In the genomic region with DNA sequence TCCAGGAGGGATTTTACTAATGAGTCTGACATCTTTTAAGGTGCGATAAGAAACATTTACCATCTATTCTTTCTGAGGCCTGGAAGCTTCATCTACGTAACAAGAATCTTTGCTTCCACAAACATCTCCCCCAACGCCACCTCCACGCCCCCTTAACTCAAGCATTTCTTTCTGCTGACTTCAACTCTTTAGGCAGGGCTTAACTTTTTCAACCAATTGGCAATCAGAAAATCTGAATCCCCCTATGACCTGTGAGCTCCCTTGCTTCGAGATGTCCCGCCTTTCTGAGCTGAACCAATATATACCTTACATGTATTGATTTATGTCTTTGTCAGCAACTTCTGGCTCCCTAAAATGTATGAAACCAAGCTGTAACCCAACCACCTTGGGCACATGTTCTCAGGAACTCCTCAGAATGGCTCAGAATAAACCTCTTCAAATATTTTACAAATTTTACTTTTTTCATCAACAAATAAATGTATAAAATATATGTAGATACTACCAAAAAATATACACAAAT, we compare ENCODE assay signal across 2 cellular contexts.
A peak's percentile ranks its signal among the peaks of the same experiment; 100 is the strongest.
TF ChIP-seq lines count a peak whose summit lies in the region.

No MANE protein-coding gene starts in this region.

TF ChIP-seq in GM23338, 12 proteins besides CTCF, POLR2A, EP300 and RAD21:
- TF ChIP-seq CREB1 (CRISPR knock-in tag; IDR thresholded peaks at IDR 0.05; ENCODE audit: low read depth) (no peak), POLR2AphosphoS5 (IDR thresholded peaks at IDR 0.05; ENCODE audit: low read depth) (peak; percentile 40; the same call in 1 of the 2 replicates), EZH2 (IDR thresholded peaks at IDR 0.05; ENCODE audit: low read depth, unreplicated experiment) (no peak)

TF ChIP-seq in H1, 55 proteins besides CTCF, POLR2A, EP300 and RAD21:
- TF ChIP-seq, protein P1, sequence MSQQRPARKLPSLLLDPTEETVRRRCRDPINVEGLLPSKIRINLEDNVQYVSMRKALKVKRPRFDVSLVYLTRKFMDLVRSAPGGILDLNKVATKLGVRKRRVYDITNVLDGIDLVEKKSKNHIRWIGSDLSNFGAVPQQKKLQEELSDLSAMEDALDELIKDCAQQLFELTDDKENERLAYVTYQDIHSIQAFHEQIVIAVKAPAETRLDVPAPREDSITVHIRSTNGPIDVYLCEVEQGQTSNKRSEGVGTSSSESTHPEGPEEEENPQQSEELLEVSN (IDR thresholded peaks at IDR 0.05) = 0 out of 2 replicates have a peak, but pooled peaks have one; percentile 18
- TF ChIP-seq, protein P2, sequence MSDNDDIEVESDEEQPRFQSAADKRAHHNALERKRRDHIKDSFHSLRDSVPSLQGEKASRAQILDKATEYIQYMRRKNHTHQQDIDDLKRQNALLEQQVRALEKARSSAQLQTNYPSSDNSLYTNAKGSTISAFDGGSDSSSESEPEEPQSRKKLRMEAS (IDR thresholded peaks at IDR 0.05) = no peak
- TF ChIP-seq RNF2 (IDR thresholded peaks at IDR 0.05; ENCODE audit: borderline replicate concordance, low read depth, low read length, missing control alignments, poor library complexity, severe bottlenecking) (no peak), GTF2F1 (IDR thresholded peaks at IDR 0.05; ENCODE audit: borderline replicate concordance, low read depth, low read length) (no peak), TAF1 (IDR thresholded peaks at IDR 0.05; ENCODE audit: low read depth, low read length) (no peak), HDAC6 (IDR thresholded peaks at IDR 0.05; ENCODE audit: low read depth, low read length) (no peak), ZNF274 (IDR thresholded peaks at IDR 0.05; ENCODE audit: borderline replicate concordance, extremely low read depth, low read length) (no peak)
TF ChIP-seq in H1: peak in this region for 1.
